9 cellular contexts compared by ENCODE assay signal in genomic region chr3:58164199-58164879, GRCh38. TPM values are rescaled to one million over a fixed set of nuclear protein-coding genes. Genes with fewer than 3 reads are reported as not detected.
DNase-seq lines count a peak whose midpoint lies in the region; ATAC-seq and TF ChIP-seq lines count a peak whose summit lies in the region.
"Had no signal": no experiment of that assay in that cellular context is flagged by ENCODE, and none has a peak within 500 bp of the region (broad histone marks: within the 10 kb centered on the region; RNA-seq: fewer than 3 reads in every experiment).

No MANE protein-coding gene starts in this region.

- H3K79me2 ChIP-seq in SK-N-SH (ENCODE audit: insufficient read depth) = peaks cover 6% of the 10 kb centered on the region; the same call in 1 of the 2 replicates
- no peaks in the 10 kb centered on the region for H3K79me2 ChIP-seq in hepatocyte

- no peak overlapping the region for H3K9ac ChIP-seq in SK-N-SH

- no peaks in the 10 kb centered on the region for H3K27me3 Mint-ChIP-seq in activated T-cell treated with anti-CD3 and anti-CD28 coated beads, Interleukin-2, amount 50 U/mL, for 24 hours
- H3K27me3 Mint-ChIP-seq in activated CD8-positive, alpha-beta memory T cell treated with anti-CD3 and anti-CD28 coated beads, Interleukin-2, amount 10 ng/mL, durations not matched to agents 7 days and 5 days = no peaks in the 10 kb centered on the region

- H4K20me1 ChIP-seq in SK-N-SH (ENCODE audit: insufficient read depth) = no peaks in the 10 kb centered on the region
- H4K20me1 ChIP-seq in hepatocyte (ENCODE audit: insufficient read depth, poor library complexity, severe bottlenecking) = no peaks in the 10 kb centered on the region

- peak; percentile 27; the same call in 1 of the 2 replicates for TF ChIP-seq RAD21 in Ishikawa (IDR thresholded peaks at IDR 0.05; ENCODE audit: low read depth)
- TF ChIP-seq RAD21 in SK-N-SH (IDR thresholded peaks at IDR 0.05; ENCODE audit: low read length) = peak; percentile 13; the same call in 1 of the 2 replicates

- H3K9me3 ChIP-seq in SK-N-SH (no peaks in the 10 kb centered on the region), hepatocyte (ENCODE audit: low read depth) (no peaks in the 10 kb centered on the region), testis (no peaks in the 10 kb centered on the region)

- POLR2A ChIA-PET in SK-N-SH (lab: Yijun Ruan, JAX) = no interaction called here

- no peak overlapping the region for H3K4me3 Mint-ChIP-seq in activated T-cell treated with anti-CD3 and anti-CD28 coated beads, Interleukin-2, amount 50 U/mL, for 24 hours
- H3K4me3 Mint-ChIP-seq in activated CD8-positive, alpha-beta memory T cell treated with anti-CD3 and anti-CD28 coated beads, Interleukin-2, amount 10 ng/mL, durations not matched to agents 7 days and 5 days = no peak overlapping the region

- no peaks in the 10 kb centered on the region for H3K9me2 ChIP-seq in SK-N-SH
- no peaks in the 10 kb centered on the region for H3K9me2 ChIP-seq in hepatocyte (replicated peaks; ENCODE audit: insufficient read depth)

- intact Hi-C loops in testis (cut with DNase I; ENCODE audit: low total_unique reads) = loop anchor here (10.0 kb wide), 1 partner anchor 150 kb away; no protein-coding TSS in a partner anchor

- WGBS in SK-N-SH (ENCODE audit: low lambda C conversion rate) = 53% methylated on average over 10 of the region's 12 CpGs
- WGBS in hepatocyte (ENCODE audit: low lambda C conversion rate, missing lambda C conversion rate) = 85% methylated on average over 12 of the region's 12 CpGs
- 48 to 53% methylated on average over 12 of the region's 12 CpGs for WGBS in testis, 2 donors

- H3K9me3 Mint-ChIP-seq in activated T-cell treated with anti-CD3 and anti-CD28 coated beads, Interleukin-2, amount 50 U/mL, for 24 hours = no peaks in the 10 kb centered on the region
- no peaks in the 10 kb centered on the region for H3K9me3 Mint-ChIP-seq in activated CD8-positive, alpha-beta memory T cell treated with anti-CD3 and anti-CD28 coated beads, Interleukin-2, amount 10 ng/mL, durations not matched to agents 7 days and 5 days (ENCODE audit: low read depth)

- peaks cover 11% of the 10 kb centered on the region for H3F3A ChIP-seq in SK-N-SH (replicated peaks; ENCODE audit: insufficient read depth)

- H3K27me3 ChIP-seq in SK-N-SH (ENCODE audit: insufficient read depth) (no peaks in the 10 kb centered on the region), hepatocyte (no peaks in the 10 kb centered on the region), testis (no peaks in the 10 kb centered on the region)

- H2AFZ ChIP-seq in SK-N-SH (ENCODE audit: low read depth) (no peak overlapping the region), hepatocyte (no peak overlapping the region)

- peak; percentile 89 for DNase-seq in SK-N-SH
- no peak for DNase-seq in hepatocyte (ENCODE audit: low spot score)
- peak; percentile 84 for DNase-seq in testis
- no peak for DNase-seq in activated T-cell treated with anti-CD3 and anti-CD28 coated beads, Interleukin-2, amount 50 U/mL, for 24 hours
- DNase-seq in activated CD8-positive, alpha-beta memory T cell treated with anti-CD3 and anti-CD28 coated beads, Interleukin-2, amount 10 ng/mL, durations not matched to agents 7 days and 5 days = no peak
- DNase-seq: cortex of kidney had no signal

- H3K4me2 ChIP-seq in SK-N-SH (0 out of 2 replicates have a peak overlapping the region, but pooled peaks have one; percentile 8), hepatocyte (no peak overlapping the region)

- no peak for ATAC-seq in HG02678 (IDR thresholded peaks at IDR 0.05; ENCODE audit: unreplicated experiment)
- no peak for ATAC-seq in HG02798 (IDR thresholded peaks at IDR 0.05; ENCODE audit: poor library complexity, unreplicated experiment)
- no peak for ATAC-seq in activated CD8-positive, alpha-beta memory T cell treated with anti-CD3 and anti-CD28 coated beads, Interleukin-2, amount 10 ng/mL, durations not matched to agents 7 days and 5 days

- TF ChIP-seq EP300 in Ishikawa (IDR thresholded peaks at IDR 0.05; ENCODE audit: borderline replicate concordance) (peak; percentile 95), SK-N-SH (IDR thresholded peaks at IDR 0.05; ENCODE audit: borderline replicate concordance in 1 of 2, low read depth in 1 of 2, low read length in 1 of 2) (peak in 1 of 2 experiments; percentile 37; a peak in 2 of 4 replicates)

- no peak overlapping the region for H3K27ac Mint-ChIP-seq in activated T-cell treated with anti-CD3 and anti-CD28 coated beads, Interleukin-2, amount 50 U/mL, for 24 hours
- no peak overlapping the region for H3K27ac Mint-ChIP-seq in activated CD8-positive, alpha-beta memory T cell treated with anti-CD3 and anti-CD28 coated beads, Interleukin-2, amount 10 ng/mL, durations not matched to agents 7 days and 5 days

- H3K4me1 Mint-ChIP-seq in activated T-cell treated with anti-CD3 and anti-CD28 coated beads, Interleukin-2, amount 50 U/mL, for 24 hours (ENCODE audit: low read depth) = no peaks in the 10 kb centered on the region
- H3K4me1 Mint-ChIP-seq in activated CD8-positive, alpha-beta memory T cell treated with anti-CD3 and anti-CD28 coated beads, Interleukin-2, amount 10 ng/mL, durations not matched to agents 7 days and 5 days = peaks cover 9% of the 10 kb centered on the region

- H3K36me3 Mint-ChIP-seq in activated T-cell treated with anti-CD3 and anti-CD28 coated beads, Interleukin-2, amount 50 U/mL, for 24 hours (ENCODE audit: low read depth) = peaks cover 38% of the 10 kb centered on the region
- no peaks in the 10 kb centered on the region for H3K36me3 Mint-ChIP-seq in activated CD8-positive, alpha-beta memory T cell treated with anti-CD3 and anti-CD28 coated beads, Interleukin-2, amount 10 ng/mL, durations not matched to agents 7 days and 5 days

- H3K36me3 ChIP-seq in SK-N-SH (replicated peaks in 1 of 2; ENCODE audit: control insufficient read depth in 1 of 2, insufficient read depth in 2 of 2, low read length in 1 of 2) = peaks cover 40 to 47% of the 10 kb centered on the region in 2 experiments
- H3K36me3 ChIP-seq in hepatocyte (replicated peaks; ENCODE audit: insufficient read depth, low read depth) = peaks cover 8% of the 10 kb centered on the region
- H3K36me3 ChIP-seq in testis (ENCODE audit: low read depth, missing control alignments) = no peaks in the 10 kb centered on the region

- CTCF ChIA-PET in SK-N-SH (lab: Yijun Ruan, JAX) = interaction anchor here (0.7 to 4.5 kb wide), 7 partner anchors 9 to 157 kb away, joined by 3 to 68 read pairs (median 4); partner anchors contain the start of gene FLNB
- CTCF ChIA-PET in activated CD8-positive, alpha-beta memory T cell treated with anti-CD3 and anti-CD28 coated beads, Interleukin-2, amount 10 ng/mL, durations not matched to agents 7 days and 5 days (lab: Charles Lee) = interaction anchor here (4.5 kb wide), 1 partner anchor 13 kb away, joined by 48 read pairs; no protein-coding TSS in a partner anchor

- peaks cover 13 to 27% of the 10 kb centered on the region in 2 experiments; a peak in 3 of 4 replicates for H3K4me1 ChIP-seq in SK-N-SH (ENCODE audit: control insufficient read depth in 1 of 2, insufficient read depth in 2 of 2, low read depth in 1 of 2, low read length in 1 of 2)
- peaks cover 15% of the 10 kb centered on the region for H3K4me1 ChIP-seq in hepatocyte (ENCODE audit: insufficient read depth)
- H3K4me1 ChIP-seq in testis = peaks cover 46% of the 10 kb centered on the region

- TF ChIP-seq CTCF in SK-N-SH (IDR thresholded peaks at IDR 0.05) (no peak), hepatocyte (IDR thresholded peaks at IDR 0.05; ENCODE audit: poor library complexity) (no peak), testis (IDR thresholded peaks at IDR 0.05) (no peak)

- TF ChIP-seq POLR2A in testis (IDR thresholded peaks at IDR 0.05) = no peak

- H3K4me3 ChIP-seq in SK-N-SH (ENCODE audit: low read depth in 2 of 2, low read length in 1 of 2) (no peak overlapping the region), hepatocyte (no peak overlapping the region), testis (no peak overlapping the region)

- H3K27ac ChIP-seq in SK-N-SH (ENCODE audit: low read depth in 2 of 2, low read length in 1 of 2) (peak overlapping the region; percentile 27 to 62; a peak in 3 of 4 replicates), hepatocyte (peak overlapping the region; percentile 33), testis (peak overlapping the region; percentile 21 to 68)

TF ChIP-seq in Ishikawa, 13 proteins besides CTCF, POLR2A, EP300 and RAD21 (continues in another document):
- TF ChIP-seq ZBTB7A (IDR thresholded peaks at IDR 0.05; ENCODE audit: low read depth) (peak; percentile 63), NFIC (IDR thresholded peaks at IDR 0.05) (peak; percentile 100), USF1 (IDR thresholded peaks at IDR 0.05) (no peak; the same call in 1 of the 2 replicates), YY1 (IDR thresholded peaks at IDR 0.05; ENCODE audit: low read depth) (peak; percentile 60), CEBPB (IDR thresholded peaks at IDR 0.05) (peak; percentile 60; the same call in 1 of the 2 replicates)

TF ChIP-seq in SK-N-SH, 30 proteins besides CTCF, POLR2A, EP300 and RAD21 (continues in another document):
- TF ChIP-seq CHD2 (IDR thresholded peaks at IDR 0.05; ENCODE audit: low read length, partially characterized antibody) = peak; percentile 41
- no peak for TF ChIP-seq RFX5 (IDR thresholded peaks at IDR 0.05; ENCODE audit: low read length)
- TF ChIP-seq SMC3 (IDR thresholded peaks at IDR 0.05; ENCODE audit: low read depth, low read length) = no peak; the same call in 1 of the 2 replicates
- TF ChIP-seq MAX (IDR thresholded peaks at IDR 0.05; ENCODE audit: low read depth) = no peak
- TF ChIP-seq GABPA (IDR thresholded peaks at IDR 0.05; ENCODE audit: low read depth) = no peak
- no peak for TF ChIP-seq EZH2phosphoT487 (IDR thresholded peaks at IDR 0.05; ENCODE audit: borderline replicate concordance, low read depth)
- TF ChIP-seq FOXM1 (IDR thresholded peaks at IDR 0.05; ENCODE audit: low read depth) = no peak
- TF ChIP-seq FOXJ3 (CRISPR knock-in tag; IDR thresholded peaks at IDR 0.05) = no peak
- no peak for TF ChIP-seq YY1 (IDR thresholded peaks at IDR 0.05; ENCODE audit: low read depth)
- no peak for TF ChIP-seq TEAD4 (IDR thresholded peaks at IDR 0.05; ENCODE audit: borderline replicate concordance, insufficient read depth)

RNA-seq across cellular contexts. Expression of gene DNASE1L3, which starts 46.4 kb away (rescaled TPM):
- polyA plus RNA-seq in SK-N-SH (2012; rRNA removed) = not detected in 2 replicates
- not detected in 2 replicates for polyA plus RNA-seq in SK-N-SH (2012; cell fraction: cytosol; rRNA removed)
- not detected in 2 replicates for polyA plus RNA-seq in SK-N-SH (2012; cell fraction: nucleus; rRNA removed)
- 0.48 and 0.97 TPM in 2 replicates for total RNA-seq in hepatocyte
- polyA plus RNA-seq in hepatocyte = 0.99 and 1.8 TPM in 2 replicates
- total RNA-seq in testis = 1 to 10 TPM; 1.2 to 3.8 TPM
- polyA plus RNA-seq in testis (ENCODE audit: insufficient read depth, low read depth, low replicate concordance) = 8.2 TPM
- total RNA-seq in activated CD8-positive, alpha-beta memory T cell treated with anti-CD3 and anti-CD28 coated beads, Interleukin-2, amount 10 ng/mL, durations not matched to agents 7 days and 5 days = not detected

Comparison
In these comparisons a context has a peak if more than half of its experiments do, and no peak if none do; other contexts are left out.
1. DNase-seq: peak in SK-N-SH (single experiment) and testis (single experiment); none in hepatocyte (single experiment), activated T-cell treated with anti-CD3 and anti-CD28 coated beads, Interleukin-2, amount 50 U/mL, for 24 hours (single experiment) and activated CD8-positive, alpha-beta memory T cell treated with anti-CD3 and anti-CD28 coated beads, Interleukin-2, amount 10 ng/mL, durations not matched to agents 7 days and 5 days (single experiment).
2. Peak in every context shown above with its lines, with median percentiles within 50 percentile points of each other: H3K27ac ChIP-seq.